ENCODE assay signal across 8 cellular contexts in the genomic region with DNA sequence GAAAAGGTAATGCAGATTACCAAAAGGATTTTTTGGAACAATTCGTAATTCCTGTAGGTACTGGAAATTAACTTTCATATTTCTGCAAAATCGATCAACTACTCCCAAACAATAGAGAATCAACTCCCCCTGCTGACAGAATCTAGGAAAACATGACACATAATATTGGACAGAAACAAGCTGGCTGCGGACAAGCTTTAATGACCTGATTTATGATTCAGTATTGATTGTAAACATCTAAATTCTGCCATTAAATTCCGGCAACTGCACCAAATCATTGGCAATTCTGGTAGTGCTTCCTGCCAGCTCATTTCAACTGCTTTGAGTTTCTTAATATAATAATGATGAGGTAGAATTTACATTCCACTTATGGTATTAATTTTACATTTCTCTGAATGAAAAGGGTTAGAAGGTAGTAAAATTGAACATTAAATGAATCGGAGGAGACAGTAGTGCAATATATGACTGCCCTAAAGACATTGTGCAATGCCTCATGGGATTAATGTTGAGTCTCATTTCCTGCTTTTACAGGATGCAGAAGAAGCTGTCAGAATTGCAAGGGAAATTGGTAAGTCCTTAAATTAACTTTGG.
A peak's percentile ranks its signal among the peaks of the same experiment; 100 is the strongest.
DNase-seq lines count a peak whose midpoint lies in the region; ATAC-seq and TF ChIP-seq lines count a peak whose summit lies in the region.

No MANE protein-coding gene starts in this region.

- no TSS peak for BruUV-seq in IMR-90 (replicated peaks; lab: Mats Ljungman, UMichigan)

- H2BK20ac ChIP-seq in IMR-90 (ENCODE audit: low read depth, low read length): no peak overlapping the region

- CTCF ChIA-PET in IMR-90 (lab: Yijun Ruan, JAX): interaction anchor here (0.5 to 1.7 kb wide), 11 partner anchors 33 to 335 kb away, joined by 3 to 6 read pairs (median 4); no protein-coding TSS in a partner anchor

- H4K20me1 ChIP-seq in IMR-90 (ENCODE audit: insufficient read depth, low read length): no peaks in the 10 kb centered on the region

- no peak overlapping the region for H4K5ac ChIP-seq in IMR-90 (ENCODE audit: low read depth, low read length)

- TF ChIP-seq POLR2A in IMR-90 (IDR thresholded peaks at IDR 0.05; ENCODE audit: low read depth, low read length): no peak
- TF ChIP-seq POLR2A in GM18505 (IDR thresholded peaks at IDR 0.05; ENCODE audit: borderline replicate concordance, extremely low read depth, insufficient read depth, insufficient read length): no peak

- H3K4me3 Mint-ChIP-seq in effector memory CD8-positive, alpha-beta T cell: peak overlapping the region in 1 of 2 donors; percentile 16
- peak overlapping the region; percentile 57 for H3K4me3 Mint-ChIP-seq in natural killer cell treated with Interleukin-12 subunit alpha and Interleukin-12 subunit beta and Interleukin-15 and Interleukin-18, amount 100 ng/mL, for 72 hours

- peaks cover 2 to 6% of the 10 kb centered on the region in 2 experiments; a peak in 2 of 4 replicates for H3K79me1 ChIP-seq in IMR-90 (ENCODE audit: low read depth in 1 of 2, low read length in 2 of 2)

- no peak for ATAC-seq in left cardiac atrium
- ATAC-seq in IMR-90 (ENCODE audit: low read depth): 0 out of 2 replicates have a peak, but pooled peaks have one; percentile 42
- ATAC-seq in effector memory CD8-positive, alpha-beta T cell (replicated peaks): no peak
- peak in 1 of 2 donors; percentile 69 for ATAC-seq in natural killer cell treated with Interleukin-12 subunit alpha and Interleukin-12 subunit beta and Interleukin-15 and Interleukin-18, amount 100 ng/mL, for 72 hours
- no peak for ATAC-seq in HG02852 (IDR thresholded peaks at IDR 0.05; ENCODE audit: unreplicated experiment)
- no peak for ATAC-seq in GM18505 (IDR thresholded peaks at IDR 0.05; ENCODE audit: unreplicated experiment)

- WGBS in IMR-90 (ENCODE audit: extremely low coverage in 2 of 2, insufficient read length in 1 of 2), 2 experiments: no CpG with 5 or more reads among the region's 5 CpGs

- no peaks in the 10 kb centered on the region for H3K36me3 ChIP-seq in left ventricle myocardium inferior
- no peaks in the 10 kb centered on the region for H3K36me3 ChIP-seq in IMR-90 (ENCODE audit: control insufficient read depth, insufficient read depth, low read length)

- H3K4me1 Mint-ChIP-seq in effector memory CD8-positive, alpha-beta T cell (ENCODE audit: low read depth in 2 of 2): peaks cover 5% of the 10 kb centered on the region in 2 donors
- peaks cover 6 to 11% of the 10 kb centered on the region in 2 donors for H3K4me1 Mint-ChIP-seq in natural killer cell treated with Interleukin-12 subunit alpha and Interleukin-12 subunit beta and Interleukin-15 and Interleukin-18, amount 100 ng/mL, for 72 hours (ENCODE audit: low read depth in 2 of 2)

- H3K18ac ChIP-seq in IMR-90 (ENCODE audit: low read depth, low read length): no peak overlapping the region

- H3K27me3 Mint-ChIP-seq in effector memory CD8-positive, alpha-beta T cell: no peaks in the 10 kb centered on the region
- H3K27me3 Mint-ChIP-seq in natural killer cell treated with Interleukin-12 subunit alpha and Interleukin-12 subunit beta and Interleukin-15 and Interleukin-18, amount 100 ng/mL, for 72 hours: no peaks in the 10 kb centered on the region

- no peak overlapping the region for H3K4ac ChIP-seq in IMR-90 (ENCODE audit: low read depth, low read length)

- in situ Hi-C loops in IMR-90 (cut with MboI; ENCODE audit: low sequenced_read_pairs): loop anchor here (5.0 to 10.0 kb wide), 3 partner anchors 251 to 581 kb away; a partner anchor contains a TSS

- DNase-seq in left ventricle myocardium inferior (no peak), left cardiac atrium (no peak), IMR-90 (peak; percentile 63), OCI-M1 (lab: John Stamatoyannopoulos, UW) (peak; percentile 73)
- peak in 2 of 3 experiments; percentile 18 to 20 for DNase-seq in effector memory CD8-positive, alpha-beta T cell
- no peak for DNase-seq in natural killer cell treated with Interleukin-12 subunit alpha and Interleukin-12 subunit beta and Interleukin-15 and Interleukin-18, amount 100 ng/mL, for 72 hours (ENCODE audit: low spot score)

- no peak overlapping the region for H3K23ac ChIP-seq in IMR-90 (ENCODE audit: low read depth, low read length)

- H3K27ac ChIP-seq in left ventricle myocardium inferior (replicated peaks) (no peak overlapping the region), IMR-90 (ENCODE audit: insufficient read depth, low read length) (no peak overlapping the region)

- intact Hi-C loops in left ventricle myocardium inferior (cut with micrococcal nuclease) (loop anchor here (5.0 to 10.0 kb wide), 2 partner anchors 341 to 578 kb away; no protein-coding TSS in a partner anchor), left cardiac atrium (cut with DNase I) (loop anchor here (2.0 to 10.0 kb wide), 4 partner anchors 279 to 581 kb away; no protein-coding TSS in a partner anchor), IMR-90 (cut with micrococcal nuclease) (loop anchor here (1.0 to 5.0 kb wide), 6 partner anchors 193 to 579 kb away; no protein-coding TSS in a partner anchor)

- peak overlapping the region in 1 of 2 donors; percentile 41 for H3K27ac Mint-ChIP-seq in effector memory CD8-positive, alpha-beta T cell
- peak overlapping the region; percentile 55 to 57 for H3K27ac Mint-ChIP-seq in natural killer cell treated with Interleukin-12 subunit alpha and Interleukin-12 subunit beta and Interleukin-15 and Interleukin-18, amount 100 ng/mL, for 72 hours

- no peak overlapping the region for H2AK9ac ChIP-seq in IMR-90 (replicated peaks; ENCODE audit: low read depth, low read length, poor library complexity)

- POLR2A ChIA-PET in IMR-90 (lab: Charles Lee; ENCODE audit: unreplicated experiment): no interaction called here

- H3K4me1 ChIP-seq in left ventricle myocardium inferior (peaks cover 30% of the 10 kb centered on the region), IMR-90 (ENCODE audit: control insufficient read depth, insufficient read depth, low read length) (peaks cover 4% of the 10 kb centered on the region)

- no peak overlapping the region for H4K8ac ChIP-seq in IMR-90 (ENCODE audit: low read depth in 2 of 2, low read length in 2 of 2)

- H3K27me3 ChIP-seq in left ventricle myocardium inferior (ENCODE audit: low read depth) (no peaks in the 10 kb centered on the region), IMR-90 (ENCODE audit: control insufficient read depth, insufficient read depth, low read length) (no peaks in the 10 kb centered on the region)

- H3K14ac ChIP-seq in IMR-90 (replicated peaks; ENCODE audit: low read depth, low read length): no peak overlapping the region

- H3K9ac ChIP-seq in IMR-90 (ENCODE audit: low read depth, low read length): peak overlapping the region; percentile 36; the same call in 1 of the 2 replicates

- no peak overlapping the region for H4K91ac ChIP-seq in IMR-90 (ENCODE audit: insufficient read depth, low read depth, low read length)

- H2BK120ac ChIP-seq in IMR-90 (ENCODE audit: low read depth, low read length): no peak overlapping the region

- no peak overlapping the region; the same call in 1 of the 2 replicates for H3K4me2 ChIP-seq in IMR-90 (ENCODE audit: low read depth, low read length)

- H2BK15ac ChIP-seq in IMR-90 (ENCODE audit: low read depth, low read length): no peak overlapping the region

- peak; percentile 80 for TF ChIP-seq RAD21 in IMR-90 (IDR thresholded peaks at IDR 0.05; ENCODE audit: low read length)

- peaks cover 4% of the 10 kb centered on the region for H3K36me3 Mint-ChIP-seq in effector memory CD8-positive, alpha-beta T cell (ENCODE audit: insufficient read depth)
- H3K36me3 Mint-ChIP-seq in natural killer cell treated with Interleukin-12 subunit alpha and Interleukin-12 subunit beta and Interleukin-15 and Interleukin-18, amount 100 ng/mL, for 72 hours: peaks cover 5% of the 10 kb centered on the region

- no peak overlapping the region for H2AFZ ChIP-seq in IMR-90 (replicated peaks; ENCODE audit: low read length, poor library complexity)

- dilution Hi-C loops in IMR-90 (cut with HindIII; ENCODE audit: low sequenced_read_pairs, unreplicated experiment): no loop called here

- no peaks in the 10 kb centered on the region for H3K9me1 ChIP-seq in IMR-90 (ENCODE audit: insufficient read depth, low read length)

- H2BK5ac ChIP-seq in IMR-90 (ENCODE audit: low read depth, low read length, poor library complexity, severe bottlenecking): no peak overlapping the region

- TF ChIP-seq CTCF in left ventricle myocardium inferior (IDR thresholded peaks at IDR 0.05; ENCODE audit: borderline replicate concordance): peak; percentile 68
- TF ChIP-seq CTCF in IMR-90 (conservative IDR thresholded peaks at IDR 0.05; ENCODE audit: low read depth, low read length): peak; percentile 75

- no peak overlapping the region for H3K56ac ChIP-seq in IMR-90 (ENCODE audit: extremely low read depth, insufficient read depth, low read length)

- H2AK5ac ChIP-seq in IMR-90 (ENCODE audit: low read depth, low read length): no peak overlapping the region

- H3K9me3 ChIP-seq in left ventricle myocardium inferior (replicated peaks) (no peaks in the 10 kb centered on the region), IMR-90 (ENCODE audit: control insufficient read depth, insufficient read depth, low read length) (no peaks in the 10 kb centered on the region)

- H3K4me3 ChIP-seq in left ventricle myocardium inferior: no peak overlapping the region
- no peak overlapping the region for H3K4me3 ChIP-seq in IMR-90 (ENCODE audit: insufficient read depth, low read depth, low read length)

- H3K9me3 Mint-ChIP-seq in effector memory CD8-positive, alpha-beta T cell: no peaks in the 10 kb centered on the region
- H3K9me3 Mint-ChIP-seq in natural killer cell treated with Interleukin-12 subunit alpha and Interleukin-12 subunit beta and Interleukin-15 and Interleukin-18, amount 100 ng/mL, for 72 hours: no peaks in the 10 kb centered on the region

TF ChIP-seq in IMR-90, 13 proteins besides CTCF, POLR2A, EP300 and RAD21 (continues in another document):
- TF ChIP-seq NFE2L2 (IDR thresholded peaks at IDR 0.05; ENCODE audit: low read depth, low read length): no peak
- no peak for TF ChIP-seq RFX5 (IDR thresholded peaks at IDR 0.05; ENCODE audit: low read depth, low read length)
- TF ChIP-seq CEBPB (IDR thresholded peaks at IDR 0.05; ENCODE audit: low read depth, low read length): peak; percentile 91
- no peak for TF ChIP-seq BHLHE40 (IDR thresholded peaks at IDR 0.05; ENCODE audit: low read depth, low read length)
- TF ChIP-seq MAFK (IDR thresholded peaks at IDR 0.05; ENCODE audit: low read depth, low read length): no peak
- TF ChIP-seq MXI1 (IDR thresholded peaks at IDR 0.05; ENCODE audit: borderline replicate concordance, low read depth, low read length): no peak
- TF ChIP-seq, protein P1, sequence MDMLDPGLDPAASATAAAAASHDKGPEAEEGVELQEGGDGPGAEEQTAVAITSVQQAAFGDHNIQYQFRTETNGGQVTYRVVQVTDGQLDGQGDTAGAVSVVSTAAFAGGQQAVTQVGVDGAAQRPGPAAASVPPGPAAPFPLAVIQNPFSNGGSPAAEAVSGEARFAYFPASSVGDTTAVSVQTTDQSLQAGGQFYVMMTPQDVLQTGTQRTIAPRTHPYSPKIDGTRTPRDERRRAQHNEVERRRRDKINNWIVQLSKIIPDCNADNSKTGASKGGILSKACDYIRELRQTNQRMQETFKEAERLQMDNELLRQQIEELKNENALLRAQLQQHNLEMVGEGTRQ (IDR thresholded peaks at IDR 0.05; ENCODE audit: low read depth, low read length): no peak
- TF ChIP-seq MAZ (IDR thresholded peaks at IDR 0.05; ENCODE audit: borderline replicate concordance, low read depth, low read length): no peak

Comparison
In these comparisons a context has a peak if more than half of its experiments do, and no peak if none do; other contexts are left out.
1. DNase-seq: peak in IMR-90 (single experiment), OCI-M1 (single experiment) and effector memory CD8-positive, alpha-beta T cell (2 of 3); none in left ventricle myocardium inferior (single experiment), left cardiac atrium (single experiment) and natural killer cell treated with Interleukin-12 subunit alpha and Interleukin-12 subunit beta and Interleukin-15 and Interleukin-18, amount 100 ng/mL, for 72 hours (single experiment).